In the genomic region with DNA sequence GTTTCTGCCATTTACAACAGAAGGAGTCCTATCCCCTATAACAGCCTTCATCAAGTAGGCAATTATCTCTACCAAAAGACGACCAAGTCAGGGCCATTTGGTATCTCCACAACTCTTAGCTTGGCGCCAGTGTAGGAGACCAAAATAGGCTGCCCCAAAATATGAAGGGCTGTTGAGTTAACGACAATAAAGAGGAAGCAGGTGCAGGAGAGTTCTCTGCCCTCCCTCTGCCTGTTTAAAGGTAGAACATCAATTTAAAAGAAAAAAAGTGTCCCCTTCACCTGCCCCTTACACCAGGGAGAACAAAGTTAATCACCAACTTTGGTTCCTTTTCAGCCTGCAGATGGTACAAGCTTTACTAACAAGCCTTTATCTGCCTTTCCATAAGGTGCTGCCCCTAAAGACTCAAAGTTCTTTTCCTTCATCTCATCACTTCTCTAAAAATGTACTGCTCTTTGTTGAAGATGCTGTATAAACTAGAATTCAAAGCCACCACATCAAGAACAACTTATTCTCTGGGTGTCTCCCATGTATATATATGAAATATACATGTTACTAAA, we compare ENCODE assay signal across 1 cellular context.
TF ChIP-seq lines count a peak whose summit lies in the region.

No MANE protein-coding gene starts in this region.

TF ChIP-seq in GM23338, 12 proteins besides CTCF, POLR2A, EP300 and RAD21:
- TF ChIP-seq, protein P1, sequence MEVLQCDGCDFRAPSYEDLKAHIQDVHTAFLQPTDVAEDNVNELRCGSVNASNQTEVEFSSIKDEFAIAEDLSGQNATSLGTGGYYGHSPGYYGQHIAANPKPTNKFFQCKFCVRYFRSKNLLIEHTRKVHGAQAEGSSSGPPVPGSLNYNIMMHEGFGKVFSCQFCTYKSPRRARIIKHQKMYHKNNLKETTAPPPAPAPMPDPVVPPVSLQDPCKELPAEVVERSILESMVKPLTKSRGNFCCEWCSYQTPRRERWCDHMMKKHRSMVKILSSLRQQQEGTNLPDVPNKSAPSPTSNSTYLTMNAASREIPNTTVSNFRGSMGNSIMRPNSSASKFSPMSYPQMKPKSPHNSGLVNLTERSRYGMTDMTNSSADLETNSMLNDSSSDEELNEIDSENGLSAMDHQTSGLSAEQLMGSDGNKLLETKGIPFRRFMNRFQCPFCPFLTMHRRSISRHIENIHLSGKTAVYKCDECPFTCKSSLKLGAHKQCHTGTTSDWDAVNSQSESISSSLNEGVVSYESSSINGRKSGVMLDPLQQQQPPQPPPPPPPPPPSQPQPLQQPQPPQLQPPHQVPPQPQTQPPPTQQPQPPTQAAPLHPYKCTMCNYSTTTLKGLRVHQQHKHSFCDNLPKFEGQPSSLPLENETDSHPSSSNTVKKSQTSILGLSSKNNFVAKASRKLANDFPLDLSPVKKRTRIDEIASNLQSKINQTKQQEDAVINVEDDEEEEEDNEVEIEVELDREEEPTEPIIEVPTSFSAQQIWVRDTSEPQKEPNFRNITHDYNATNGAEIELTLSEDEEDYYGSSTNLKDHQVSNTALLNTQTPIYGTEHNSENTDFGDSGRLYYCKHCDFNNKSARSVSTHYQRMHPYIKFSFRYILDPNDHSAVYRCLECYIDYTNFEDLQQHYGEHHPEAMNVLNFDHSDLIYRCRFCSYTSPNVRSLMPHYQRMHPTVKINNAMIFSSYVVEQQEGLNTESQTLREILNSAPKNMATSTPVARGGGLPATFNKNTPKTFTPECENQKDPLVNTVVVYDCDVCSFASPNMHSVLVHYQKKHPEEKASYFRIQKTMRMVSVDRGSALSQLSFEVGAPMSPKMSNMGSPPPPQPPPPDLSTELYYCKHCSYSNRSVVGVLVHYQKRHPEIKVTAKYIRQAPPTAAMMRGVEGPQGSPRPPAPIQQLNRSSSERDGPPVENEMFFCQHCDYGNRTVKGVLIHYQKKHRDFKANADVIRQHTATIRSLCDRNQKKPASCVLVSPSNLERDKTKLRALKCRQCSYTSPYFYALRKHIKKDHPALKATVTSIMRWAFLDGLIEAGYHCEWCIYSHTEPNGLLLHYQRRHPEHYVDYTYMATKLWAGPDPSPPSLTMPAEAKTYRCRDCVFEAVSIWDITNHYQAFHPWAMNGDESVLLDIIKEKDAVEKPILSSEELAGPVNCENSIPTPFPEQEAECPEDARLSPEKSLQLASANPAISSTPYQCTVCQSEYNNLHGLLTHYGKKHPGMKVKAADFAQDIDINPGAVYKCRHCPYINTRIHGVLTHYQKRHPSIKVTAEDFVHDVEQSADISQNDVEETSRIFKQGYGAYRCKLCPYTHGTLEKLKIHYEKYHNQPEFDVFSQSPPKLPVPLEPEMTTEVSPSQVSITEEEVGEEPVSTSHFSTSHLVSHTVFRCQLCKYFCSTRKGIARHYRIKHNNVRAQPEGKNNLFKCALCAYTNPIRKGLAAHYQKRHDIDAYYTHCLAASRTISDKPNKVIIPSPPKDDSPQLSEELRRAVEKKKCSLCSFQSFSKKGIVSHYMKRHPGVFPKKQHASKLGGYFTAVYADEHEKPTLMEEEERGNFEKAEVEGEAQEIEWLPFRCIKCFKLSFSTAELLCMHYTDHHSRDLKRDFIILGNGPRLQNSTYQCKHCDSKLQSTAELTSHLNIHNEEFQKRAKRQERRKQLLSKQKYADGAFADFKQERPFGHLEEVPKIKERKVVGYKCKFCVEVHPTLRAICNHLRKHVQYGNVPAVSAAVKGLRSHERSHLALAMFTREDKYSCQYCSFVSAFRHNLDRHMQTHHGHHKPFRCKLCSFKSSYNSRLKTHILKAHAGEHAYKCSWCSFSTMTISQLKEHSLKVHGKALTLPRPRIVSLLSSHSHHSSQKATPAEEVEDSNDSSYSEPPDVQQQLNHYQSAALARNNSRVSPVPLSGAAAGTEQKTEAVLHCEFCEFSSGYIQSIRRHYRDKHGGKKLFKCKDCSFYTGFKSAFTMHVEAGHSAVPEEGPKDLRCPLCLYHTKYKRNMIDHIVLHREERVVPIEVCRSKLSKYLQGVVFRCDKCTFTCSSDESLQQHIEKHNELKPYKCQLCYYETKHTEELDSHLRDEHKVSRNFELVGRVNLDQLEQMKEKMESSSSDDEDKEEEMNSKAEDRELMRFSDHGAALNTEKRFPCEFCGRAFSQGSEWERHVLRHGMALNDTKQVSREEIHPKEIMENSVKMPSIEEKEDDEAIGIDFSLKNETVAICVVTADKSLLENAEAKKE (CRISPR knock-in tag; IDR thresholded peaks at IDR 0.05) = no peak
- TF ChIP-seq ZNF114 (CRISPR knock-in tag; IDR thresholded peaks at IDR 0.05) (no peak), POLR2AphosphoS5 (IDR thresholded peaks at IDR 0.05; ENCODE audit: low read depth) (no peak), JUNB (IDR thresholded peaks at IDR 0.05; ENCODE audit: unreplicated experiment) (no peak), EZH2 (IDR thresholded peaks at IDR 0.05; ENCODE audit: low read depth, unreplicated experiment) (no peak), EZH2phosphoT487 (IDR thresholded peaks at IDR 0.05; ENCODE audit: unreplicated experiment) (no peak), CREB1 (CRISPR knock-in tag; IDR thresholded peaks at IDR 0.05; ENCODE audit: low read depth) (no peak)
- TF ChIP-seq, protein P2, sequence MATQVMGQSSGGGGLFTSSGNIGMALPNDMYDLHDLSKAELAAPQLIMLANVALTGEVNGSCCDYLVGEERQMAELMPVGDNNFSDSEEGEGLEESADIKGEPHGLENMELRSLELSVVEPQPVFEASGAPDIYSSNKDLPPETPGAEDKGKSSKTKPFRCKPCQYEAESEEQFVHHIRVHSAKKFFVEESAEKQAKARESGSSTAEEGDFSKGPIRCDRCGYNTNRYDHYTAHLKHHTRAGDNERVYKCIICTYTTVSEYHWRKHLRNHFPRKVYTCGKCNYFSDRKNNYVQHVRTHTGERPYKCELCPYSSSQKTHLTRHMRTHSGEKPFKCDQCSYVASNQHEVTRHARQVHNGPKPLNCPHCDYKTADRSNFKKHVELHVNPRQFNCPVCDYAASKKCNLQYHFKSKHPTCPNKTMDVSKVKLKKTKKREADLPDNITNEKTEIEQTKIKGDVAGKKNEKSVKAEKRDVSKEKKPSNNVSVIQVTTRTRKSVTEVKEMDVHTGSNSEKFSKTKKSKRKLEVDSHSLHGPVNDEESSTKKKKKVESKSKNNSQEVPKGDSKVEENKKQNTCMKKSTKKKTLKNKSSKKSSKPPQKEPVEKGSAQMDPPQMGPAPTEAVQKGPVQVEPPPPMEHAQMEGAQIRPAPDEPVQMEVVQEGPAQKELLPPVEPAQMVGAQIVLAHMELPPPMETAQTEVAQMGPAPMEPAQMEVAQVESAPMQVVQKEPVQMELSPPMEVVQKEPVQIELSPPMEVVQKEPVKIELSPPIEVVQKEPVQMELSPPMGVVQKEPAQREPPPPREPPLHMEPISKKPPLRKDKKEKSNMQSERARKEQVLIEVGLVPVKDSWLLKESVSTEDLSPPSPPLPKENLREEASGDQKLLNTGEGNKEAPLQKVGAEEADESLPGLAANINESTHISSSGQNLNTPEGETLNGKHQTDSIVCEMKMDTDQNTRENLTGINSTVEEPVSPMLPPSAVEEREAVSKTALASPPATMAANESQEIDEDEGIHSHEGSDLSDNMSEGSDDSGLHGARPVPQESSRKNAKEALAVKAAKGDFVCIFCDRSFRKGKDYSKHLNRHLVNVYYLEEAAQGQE (IDR thresholded peaks at IDR 0.05; ENCODE audit: unreplicated experiment) = no peak
- TF ChIP-seq, protein P3, sequence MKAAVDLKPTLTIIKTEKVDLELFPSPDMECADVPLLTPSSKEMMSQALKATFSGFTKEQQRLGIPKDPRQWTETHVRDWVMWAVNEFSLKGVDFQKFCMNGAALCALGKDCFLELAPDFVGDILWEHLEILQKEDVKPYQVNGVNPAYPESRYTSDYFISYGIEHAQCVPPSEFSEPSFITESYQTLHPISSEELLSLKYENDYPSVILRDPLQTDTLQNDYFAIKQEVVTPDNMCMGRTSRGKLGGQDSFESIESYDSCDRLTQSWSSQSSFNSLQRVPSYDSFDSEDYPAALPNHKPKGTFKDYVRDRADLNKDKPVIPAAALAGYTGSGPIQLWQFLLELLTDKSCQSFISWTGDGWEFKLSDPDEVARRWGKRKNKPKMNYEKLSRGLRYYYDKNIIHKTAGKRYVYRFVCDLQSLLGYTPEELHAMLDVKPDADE (IDR thresholded peaks at IDR 0.05) = no peak
